In genomic region chr2:44392338-44392943, GRCh38 we compare ENCODE assay signal across 8 cellular contexts. TPM values are rescaled to one million over a fixed set of nuclear protein-coding genes. Genes with fewer than 3 reads are reported as not detected.
DNase-seq lines count a peak whose midpoint lies in the region; ATAC-seq, FAIRE-seq and TF ChIP-seq lines count a peak whose summit lies in the region.

No MANE protein-coding gene starts in this region.

- H3K27me3 ChIP-seq in Karpas-422 (ENCODE audit: low read length): no peaks in the 10 kb centered on the region
- H3K27me3 ChIP-seq in left lung: no peaks in the 10 kb centered on the region

- H3K4me2 ChIP-seq in Karpas-422 (ENCODE audit: low read depth, low read length, poor library complexity, severe bottlenecking): no peak overlapping the region

- no peak for TF ChIP-seq POLR2A in GM12891 (IDR thresholded peaks at IDR 0.05; ENCODE audit: low read depth, low read length)

- H3K27ac ChIP-seq in Karpas-422 (ENCODE audit: low read length) (no peak overlapping the region), left lung (no peak overlapping the region)

- H3K36me3 Mint-ChIP-seq in brain: peaks cover 11% of the 10 kb centered on the region

- ATAC-seq in SK-N-SH treated with all-trans-retinoic acid at 6 μM for 48 hours (peak; percentile 38; the same call in 1 of the 3 replicates), left lung (no peak)

- no peak overlapping the region for H3K27ac Mint-ChIP-seq in brain

- no peaks in the 10 kb centered on the region for H4K20me1 ChIP-seq in Karpas-422 (ENCODE audit: insufficient read depth, low read depth, low read length)

- H3K36me3 ChIP-seq in Karpas-422 (ENCODE audit: insufficient read depth, low read length) (no peaks in the 10 kb centered on the region), left lung (no peaks in the 10 kb centered on the region)

- peak; percentile 80 to 85 for TF ChIP-seq CTCF in brain (conservative IDR thresholded peaks at IDR 0.05)
- TF ChIP-seq CTCF in left lung (IDR thresholded peaks at IDR 0.05): peak; percentile 40 to 60

- no peaks in the 10 kb centered on the region for H3K27me3 Mint-ChIP-seq in brain

- H3K79me2 ChIP-seq in Karpas-422 (ENCODE audit: low read length): peaks cover 21% of the 10 kb centered on the region

- peaks cover 0 to 12% (median 11%) of the 10 kb centered on the region in 5 experiments for H3K9me3 Mint-ChIP-seq in brain

- H3K9me2 ChIP-seq in Karpas-422 (replicated peaks; ENCODE audit: insufficient read depth, low read length): no peaks in the 10 kb centered on the region

- no peak overlapping the region for H2AFZ ChIP-seq in Karpas-422 (ENCODE audit: low read length)

- intact Hi-C loops in left lung (cut with DNase I): loop anchor here in 1 of 2 donors (10.0 kb wide), 2 partner anchors 82 to 562 kb away; no protein-coding TSS in a partner anchor

- H3K4me1 ChIP-seq in Karpas-422 (ENCODE audit: low read length) (peaks cover 8% of the 10 kb centered on the region), left lung (no peaks in the 10 kb centered on the region)

- no peak for FAIRE-seq in GM12891 (lab: Jason Lieb, UNC)

- peak; percentile 19 for DNase-seq in DMS114 treated with DMSO at 0.1 percent for 48 hours (lab: John Stamatoyannopoulos, UW; ENCODE audit: unreplicated experiment)
- peak; percentile 82 for DNase-seq in Karpas-422
- DNase-seq in left lung: no peak
- DNase-seq in stimulated activated CD8-positive, alpha-beta memory T cell treated with anti-CD3 and anti-CD28 coated beads, Interleukin-7, amount 100 ng/mL, for 24 hours (ENCODE audit: low read depth): peak; percentile 27
- DNase-seq in GM12891 (ENCODE audit: insufficient read length, low spot score): no peak
- DNase-seq in HuH-7.5 (ENCODE audit: low spot score): no peak

- H3K9me3 ChIP-seq in Karpas-422 (ENCODE audit: low read length): no peaks in the 10 kb centered on the region
- no peaks in the 10 kb centered on the region for H3K9me3 ChIP-seq in left lung

- H3K4me1 Mint-ChIP-seq in brain: no peaks in the 10 kb centered on the region

- H3K4me3 Mint-ChIP-seq in brain: no peak overlapping the region

- no peak overlapping the region for H3K4me3 ChIP-seq in Karpas-422 (ENCODE audit: low read length)
- no peak overlapping the region for H3K4me3 ChIP-seq in left lung

- H3K9ac ChIP-seq in Karpas-422 (ENCODE audit: low read length): no peak overlapping the region

TF ChIP-seq in SK-N-SH treated with all-trans-retinoic acid at 6 μM for 48 hours, 23 proteins besides CTCF, POLR2A, EP300 and RAD21:
- TF ChIP-seq ZNF8 (CRISPR knock-in tag; IDR thresholded peaks at IDR 0.05): 0 out of 2 replicates have a peak, but pooled peaks have one; percentile 3
- TF ChIP-seq ZFP30 (CRISPR knock-in tag; IDR thresholded peaks at IDR 0.05): no peak

TF ChIP-seq in GM12891, 5 proteins besides CTCF, POLR2A, EP300 and RAD21:
- no peak for TF ChIP-seq POU2F2 (IDR thresholded peaks at IDR 0.05; ENCODE audit: low read depth, low read length)
- no peak for TF ChIP-seq TAF1 (IDR thresholded peaks at IDR 0.05; ENCODE audit: low read depth, low read length)
- no peak for TF ChIP-seq PAX5 (IDR thresholded peaks at IDR 0.05; ENCODE audit: insufficient read depth, low read length, severe bottlenecking)
- TF ChIP-seq SPI1 (IDR thresholded peaks at IDR 0.05; ENCODE audit: low read depth, low read length): no peak
- TF ChIP-seq POLR2AphosphoS5 (IDR thresholded peaks at IDR 0.05; ENCODE audit: low read depth, low read length): no peak

RNA-seq across cellular contexts. Expression of gene CAMKMT, which starts 30.7 kb away (rescaled TPM):
- total RNA-seq in Karpas-422 (2014; rRNA removed; shearing (Covaris generic); ENCODE audit: low replicate concordance): 12.3 and 30.8 TPM in 2 replicates
- 7.8 TPM for polyA plus RNA-seq in brain (ENCODE audit: insufficient read depth, low read depth, low replicate concordance)
- 10 to 100 TPM in 1 of 2 donors, 1 to 10 TPM in 1; 8.3 to 17.5 TPM for total RNA-seq in left lung
- polyA plus RNA-seq in GM12891 (2012; ENCODE audit: low read depth, missing spikeins): 7.4 TPM

RNA-seq across cellular contexts. Expression of gene PREPL, which starts 31.1 kb away (rescaled TPM):
- total RNA-seq in Karpas-422 (2014; rRNA removed; shearing (Covaris generic); ENCODE audit: low replicate concordance): 35.0 and 80.8 TPM in 2 replicates
- polyA plus RNA-seq in brain (ENCODE audit: insufficient read depth, low read depth, low replicate concordance): 61.5 TPM
- total RNA-seq in left lung: 10 to 100 TPM; 46.0 to 55.7 TPM
- polyA plus RNA-seq in GM12891 (2012; ENCODE audit: low read depth, missing spikeins): 12.2 TPM

Comparison
In these comparisons a context has a peak if more than half of its experiments do, and no peak if none do; other contexts are left out.
1. DNase-seq: peak in DMS114 treated with DMSO at 0.1 percent for 48 hours (single experiment), Karpas-422 (single experiment) and stimulated activated CD8-positive, alpha-beta memory T cell treated with anti-CD3 and anti-CD28 coated beads, Interleukin-7, amount 100 ng/mL, for 24 hours (single experiment); none in left lung (0 of 2), GM12891 (single experiment) and HuH-7.5 (single experiment).